Comparison of ENCODE assay signal across 14 cellular contexts in the genomic region with DNA sequence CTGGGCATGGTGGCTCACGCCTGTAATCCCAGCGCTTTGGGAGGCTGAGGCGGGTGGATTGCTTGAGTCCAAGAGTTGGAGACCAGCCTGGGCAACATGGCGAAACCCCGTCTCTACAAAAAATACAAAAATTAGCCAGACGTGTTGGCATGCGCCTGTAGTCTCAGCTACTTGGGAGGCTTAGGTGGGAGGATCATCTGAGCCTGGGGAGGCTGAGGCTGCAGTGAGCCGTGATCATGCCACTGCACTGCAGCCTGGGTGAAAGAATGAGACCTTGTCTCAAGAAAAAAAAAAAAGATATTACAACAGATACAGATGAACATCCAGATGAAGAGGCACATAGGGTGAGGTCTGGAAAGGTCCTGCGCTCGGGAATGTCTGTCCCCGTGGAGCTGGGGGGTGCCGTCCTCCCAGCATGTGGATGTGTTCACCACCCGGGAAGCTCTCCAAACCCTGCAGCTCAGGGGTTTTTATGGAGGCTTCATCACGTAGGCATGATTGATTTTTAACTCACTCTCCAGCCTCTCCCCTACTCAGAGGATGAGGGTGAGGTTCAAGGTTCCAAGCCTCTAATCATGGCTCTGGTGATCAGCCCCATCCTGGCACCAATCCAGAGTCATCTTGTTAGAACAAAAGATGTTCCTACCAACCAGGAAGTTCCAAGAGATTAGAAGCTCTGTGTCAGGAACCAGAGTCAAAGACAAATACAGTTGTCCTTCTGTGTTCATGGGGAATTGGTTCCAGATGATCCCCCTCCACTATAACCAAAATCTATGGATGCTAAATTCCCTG.
DNase-seq lines count a peak whose midpoint lies in the region; ATAC-seq and TF ChIP-seq lines count a peak whose summit lies in the region.
"Had no signal": no experiment of that assay in that cellular context is flagged by ENCODE, and none has a peak within 500 bp of the region (broad histone marks: within the 10 kb centered on the region; RNA-seq: fewer than 3 reads in every experiment).

No MANE protein-coding gene starts in this region.

- H3K27ac ChIP-seq in Peyer's patch: peak overlapping the region in 2 of 4 donors; percentile 2 to 14
- H3K27ac ChIP-seq in testis: no peak overlapping the region
- H3K27ac ChIP-seq in gastrocnemius medialis: no peak overlapping the region
- H3K27ac ChIP-seq: esophagus squamous epithelium, PC-9 had no signal

- CTCF ChIA-PET in activated CD8-positive, alpha-beta memory T cell treated with anti-CD3 and anti-CD28 coated beads, Interleukin-2, amount 10 ng/mL, durations not matched to agents 7 days and 5 days (lab: Charles Lee): no interaction called here

- intact Hi-C loops in left ventricle myocardium superior (cut with micrococcal nuclease): no loop called here
- intact Hi-C loops in testis (cut with DNase I; ENCODE audit: low total_unique reads): no loop called here
- intact Hi-C loops in gastrocnemius medialis (cut with DNase I; ENCODE audit: low total_unique reads): no loop called here

- TF ChIP-seq POLR2A in Peyer's patch (IDR thresholded peaks at IDR 0.05): no peak
- no peak for TF ChIP-seq POLR2A in testis (IDR thresholded peaks at IDR 0.05)
- TF ChIP-seq POLR2A in gastrocnemius medialis (IDR thresholded peaks at IDR 0.05): no peak

- no peaks in the 10 kb centered on the region for H3K36me3 Mint-ChIP-seq in activated CD8-positive, alpha-beta memory T cell treated with anti-CD3 and anti-CD28 coated beads, Interleukin-2, amount 10 ng/mL, durations not matched to agents 7 days and 5 days

- H3K36me3 ChIP-seq in Peyer's patch: no peaks in the 10 kb centered on the region
- H3K36me3 ChIP-seq in testis (ENCODE audit: low read depth, missing control alignments): no peaks in the 10 kb centered on the region
- no peaks in the 10 kb centered on the region for H3K36me3 ChIP-seq in gastrocnemius medialis
- H3K36me3 ChIP-seq: esophagus squamous epithelium had no signal

- 62 to 71% methylated on average over 14 of the region's 14 CpGs for WGBS in testis, 2 donors

- peak; percentile 15 for DNase-seq in activated CD8-positive, alpha-beta memory T cell treated with anti-CD3 and anti-CD28 coated beads, Interleukin-2, amount 50 U/mL, for 48 hours
- no peak for DNase-seq in activated CD8-positive, alpha-beta memory T cell treated with anti-CD3 and anti-CD28 coated beads, Interleukin-2, amount 10 ng/mL, durations not matched to agents 7 days and 5 days
- DNase-seq in Peyer's patch (peak in 2 of 3 donors; percentile 60 to 83), left ventricle myocardium superior (no peak), testis (peak; percentile 67), NCI-H2227 treated with DMSO at 0.1 percent for 48 hours (lab: John Stamatoyannopoulos, UW) (no peak), gastrocnemius medialis (no peak)
- DNase-seq: activated CD4-positive, alpha-beta T cell treated with anti-CD3 and anti-CD28 coated beads for 36 hours; activated T-cell treated with anti-CD3 and anti-CD28 coated beads, Interleukin-2, amount 50 U/mL, for 1 hour; DMS79; esophagus squamous epithelium; PC-9; substantia nigra had no signal

- H3K9me3 Mint-ChIP-seq in activated CD8-positive, alpha-beta memory T cell treated with anti-CD3 and anti-CD28 coated beads, Interleukin-2, amount 10 ng/mL, durations not matched to agents 7 days and 5 days (ENCODE audit: low read depth): no peaks in the 10 kb centered on the region

- H3K27me3 ChIP-seq in Peyer's patch: no peaks in the 10 kb centered on the region
- no peaks in the 10 kb centered on the region for H3K27me3 ChIP-seq in testis
- no peaks in the 10 kb centered on the region for H3K27me3 ChIP-seq in gastrocnemius medialis
- H3K27me3 ChIP-seq: esophagus squamous epithelium had no signal

- in situ Hi-C loops in gastrocnemius medialis (cut with MboI; ENCODE audit: low sequenced_read_pairs in 4 of 4): no loop called here

- H3K4me3 ChIP-seq in Peyer's patch: no peak overlapping the region
- H3K4me3 ChIP-seq in testis: no peak overlapping the region
- H3K4me3 ChIP-seq in gastrocnemius medialis: no peak overlapping the region
- H3K4me3 ChIP-seq: esophagus squamous epithelium, PC-9 had no signal

- no peaks in the 10 kb centered on the region for H3K27me3 Mint-ChIP-seq in activated CD8-positive, alpha-beta memory T cell treated with anti-CD3 and anti-CD28 coated beads, Interleukin-2, amount 10 ng/mL, durations not matched to agents 7 days and 5 days
- H3K27me3 Mint-ChIP-seq: activated CD4-positive, alpha-beta T cell treated with anti-CD3 and anti-CD28 coated beads for 36 hours had no signal

- no peak for ATAC-seq in activated CD8-positive, alpha-beta memory T cell treated with anti-CD3 and anti-CD28 coated beads, Interleukin-2, amount 10 ng/mL, durations not matched to agents 7 days and 5 days
- ATAC-seq in left ventricle myocardium superior (peak; percentile 22), HG03025 (IDR thresholded peaks at IDR 0.05; ENCODE audit: low FRiP score, unreplicated experiment) (no peak), gastrocnemius medialis (no peak)
- ATAC-seq: activated CD4-positive, alpha-beta T cell treated with anti-CD3 and anti-CD28 coated beads for 36 hours had no signal

- TF ChIP-seq CTCF in Peyer's patch (IDR thresholded peaks at IDR 0.05): no peak
- TF ChIP-seq CTCF in testis (IDR thresholded peaks at IDR 0.05): no peak
- TF ChIP-seq CTCF in gastrocnemius medialis (IDR thresholded peaks at IDR 0.05 in 4 of 5, conservative IDR thresholded peaks at IDR 0.05 in 1 of 5): no peak

- no peaks in the 10 kb centered on the region for H3K4me1 Mint-ChIP-seq in activated CD8-positive, alpha-beta memory T cell treated with anti-CD3 and anti-CD28 coated beads, Interleukin-2, amount 10 ng/mL, durations not matched to agents 7 days and 5 days
- H3K4me1 Mint-ChIP-seq: activated CD4-positive, alpha-beta T cell treated with anti-CD3 and anti-CD28 coated beads for 36 hours had no signal

- H3K4me3 Mint-ChIP-seq in activated CD8-positive, alpha-beta memory T cell treated with anti-CD3 and anti-CD28 coated beads, Interleukin-2, amount 10 ng/mL, durations not matched to agents 7 days and 5 days: no peak overlapping the region
- H3K4me3 Mint-ChIP-seq: activated CD4-positive, alpha-beta T cell treated with anti-CD3 and anti-CD28 coated beads for 36 hours had no signal

- H3K27ac Mint-ChIP-seq in activated CD8-positive, alpha-beta memory T cell treated with anti-CD3 and anti-CD28 coated beads, Interleukin-2, amount 10 ng/mL, durations not matched to agents 7 days and 5 days: no peak overlapping the region
- H3K27ac Mint-ChIP-seq: activated CD4-positive, alpha-beta T cell treated with anti-CD3 and anti-CD28 coated beads for 36 hours had no signal

- H3K9me3 ChIP-seq in Peyer's patch (no peaks in the 10 kb centered on the region), testis (no peaks in the 10 kb centered on the region), gastrocnemius medialis (no peaks in the 10 kb centered on the region)
- H3K9me3 ChIP-seq: esophagus squamous epithelium had no signal

- H3K4me1 ChIP-seq in Peyer's patch (no peaks in the 10 kb centered on the region), testis (no peaks in the 10 kb centered on the region), gastrocnemius medialis (no peaks in the 10 kb centered on the region)
- H3K4me1 ChIP-seq: esophagus squamous epithelium had no signal

Comparison
In these comparisons a context has a peak if more than half of its experiments do, and no peak if none do; other contexts are left out.
1. DNase-seq: peak in activated CD8-positive, alpha-beta memory T cell treated with anti-CD3 and anti-CD28 coated beads, Interleukin-2, amount 50 U/mL, for 48 hours (single experiment), Peyer's patch (2 of 3) and testis (single experiment); none in activated CD8-positive, alpha-beta memory T cell treated with anti-CD3 and anti-CD28 coated beads, Interleukin-2, amount 10 ng/mL, durations not matched to agents 7 days and 5 days (single experiment), left ventricle myocardium superior (single experiment), NCI-H2227 treated with DMSO at 0.1 percent for 48 hours (single experiment) and gastrocnemius medialis (0 of 2).